9 cellular contexts compared by ENCODE assay signal in genomic region chrX:50903387-50904027, GRCh38. TPM values are rescaled to one million over a fixed set of nuclear protein-coding genes. Genes with fewer than 3 reads are reported as not detected.
DNase-seq lines count a peak whose midpoint lies in the region; ATAC-seq and TF ChIP-seq lines count a peak whose summit lies in the region.
"Had no signal": no experiment of that assay in that cellular context is flagged by ENCODE, and none has a peak within 500 bp of the region (broad histone marks: within the 10 kb centered on the region; RNA-seq: fewer than 3 reads in every experiment).

No MANE protein-coding gene starts in this region.

- no peak overlapping the region for H3K27ac Mint-ChIP-seq in activated naive CD4-positive, alpha-beta T cell treated with anti-CD3 and anti-CD28 coated beads, Interleukin-2, amount 10 ng/mL, durations not matched to agents 7 days and 5 days
- H3K27ac Mint-ChIP-seq: dendritic cell treated with granulocyte-macrophage colony-stimulating factor and Interleukin-4, amounts not matched to agents 40 ng/mL and 50 ng/mL, for 4 days had no signal

- H3K27me3 ChIP-seq in kidney epithelial cell (ENCODE audit: control insufficient read depth, insufficient read depth, low read length) = no peaks in the 10 kb centered on the region

- H3K27me3 Mint-ChIP-seq in activated naive CD4-positive, alpha-beta T cell treated with anti-CD3 and anti-CD28 coated beads, Interleukin-2, amount 10 ng/mL, durations not matched to agents 7 days and 5 days = peaks cover 5% of the 10 kb centered on the region
- H3K27me3 Mint-ChIP-seq: dendritic cell treated with granulocyte-macrophage colony-stimulating factor and Interleukin-4, amounts not matched to agents 40 ng/mL and 50 ng/mL, for 4 days had no signal

- H3K4me3 Mint-ChIP-seq in activated naive CD4-positive, alpha-beta T cell treated with anti-CD3 and anti-CD28 coated beads, Interleukin-2, amount 10 ng/mL, durations not matched to agents 7 days and 5 days = no peak overlapping the region
- H3K4me3 Mint-ChIP-seq: dendritic cell treated with granulocyte-macrophage colony-stimulating factor and Interleukin-4, amounts not matched to agents 40 ng/mL and 50 ng/mL, for 4 days had no signal

- DNase-seq in activated naive CD4-positive, alpha-beta T cell treated with anti-CD3 and anti-CD28 coated beads, Interleukin-2, amount 10 ng/mL, durations not matched to agents 7 days and 5 days = peak; percentile 21
- no peak for DNase-seq in activated naive CD4-positive, alpha-beta T cell (lab: John Stamatoyannopoulos, UW)
- DNase-seq in KG1 (lab: John Stamatoyannopoulos, UW) (peak; percentile 0), astrocyte of the cerebellum (ENCODE audit: low read depth) (peak; percentile 22), kidney epithelial cell (ENCODE audit: low read depth) (no peak)
- no peak for DNase-seq in stimulated activated CD4-positive, alpha-beta T cell treated with anti-CD3 and anti-CD28 coated beads, Interleukin-12 subunit alpha, Interleukin-12 subunit beta, amount 100 ng/mL, for 4 hours
- DNase-seq in effector CD8-positive, alpha-beta T cell (lab: John Stamatoyannopoulos, UW) = no peak

- H3K4me3 ChIP-seq in astrocyte of the cerebellum (ENCODE audit: low read depth, low read length) (no peak overlapping the region), kidney epithelial cell (ENCODE audit: low read depth, low read length) (no peak overlapping the region)

- CTCF ChIA-PET in activated naive CD4-positive, alpha-beta T cell treated with anti-CD3 and anti-CD28 coated beads, Interleukin-2, amount 10 ng/mL, durations not matched to agents 7 days and 5 days (lab: Charles Lee) = interaction anchor here (0.8 to 1.0 kb wide), 2 partner anchors 37 to 101 kb away, joined by 3 read pairs; no protein-coding TSS in a partner anchor

- H3K9me3 Mint-ChIP-seq in activated naive CD4-positive, alpha-beta T cell treated with anti-CD3 and anti-CD28 coated beads, Interleukin-2, amount 10 ng/mL, durations not matched to agents 7 days and 5 days = no peaks in the 10 kb centered on the region
- H3K9me3 Mint-ChIP-seq: dendritic cell treated with granulocyte-macrophage colony-stimulating factor and Interleukin-4, amounts not matched to agents 40 ng/mL and 50 ng/mL, for 4 days had no signal

- in situ Hi-C loops in astrocyte of the cerebellum (cut with HindIII; ENCODE audit: low sequenced_read_pairs) = no loop called here

- no peaks in the 10 kb centered on the region for H3K36me3 ChIP-seq in kidney epithelial cell (ENCODE audit: control insufficient read depth, insufficient read depth, low read length)

- TF ChIP-seq CTCF in astrocyte of the cerebellum (IDR thresholded peaks at IDR 0.05; ENCODE audit: low read depth, low read length, missing control alignments) = peak; percentile 76
- TF ChIP-seq CTCF in kidney epithelial cell (IDR thresholded peaks at IDR 0.05; ENCODE audit: insufficient read depth, low read length, poor library complexity, severe bottlenecking) = peak; percentile 60

- no peak for ATAC-seq in HG02981 (IDR thresholded peaks at IDR 0.05; ENCODE audit: unreplicated experiment)

- H3K4me1 Mint-ChIP-seq in activated naive CD4-positive, alpha-beta T cell treated with anti-CD3 and anti-CD28 coated beads, Interleukin-2, amount 10 ng/mL, durations not matched to agents 7 days and 5 days = no peaks in the 10 kb centered on the region

- no peaks in the 10 kb centered on the region for H3K36me3 Mint-ChIP-seq in activated naive CD4-positive, alpha-beta T cell treated with anti-CD3 and anti-CD28 coated beads, Interleukin-2, amount 10 ng/mL, durations not matched to agents 7 days and 5 days

RNA-seq across cellular contexts. Expression of gene BMP15, which starts 7.0 kb away (rescaled TPM):
- total RNA-seq in kidney epithelial cell = not detected in 2 replicates

Comparison
In these comparisons a context has a peak if more than half of its experiments do, and no peak if none do; other contexts are left out.
1. DNase-seq: peak in activated naive CD4-positive, alpha-beta T cell treated with anti-CD3 and anti-CD28 coated beads, Interleukin-2, amount 10 ng/mL, durations not matched to agents 7 days and 5 days (single experiment), KG1 (single experiment) and astrocyte of the cerebellum (single experiment); none in activated naive CD4-positive, alpha-beta T cell (0 of 4), kidney epithelial cell (single experiment), stimulated activated CD4-positive, alpha-beta T cell treated with anti-CD3 and anti-CD28 coated beads, Interleukin-12 subunit alpha, Interleukin-12 subunit beta, amount 100 ng/mL, for 4 hours (single experiment) and effector CD8-positive, alpha-beta T cell (single experiment).